8 cellular contexts compared by ENCODE assay signal in genomic region chr2:23381084-23381483, GRCh38. TPM values are rescaled to one million over a fixed set of nuclear protein-coding genes. Genes with fewer than 3 reads are reported as not detected.
DNase-seq lines count a peak whose midpoint lies in the region; ATAC-seq and TF ChIP-seq lines count a peak whose summit lies in the region.

No MANE protein-coding gene starts in this region.

- H3K36me3 ChIP-seq in lower lobe of right lung = no peaks in the 10 kb centered on the region

- H3K4me3 ChIP-seq in lower lobe of right lung = peak overlapping the region; percentile 10

- H3K9me3 ChIP-seq in lower lobe of right lung = no peaks in the 10 kb centered on the region

- intact Hi-C loops in lower lobe of right lung (cut with DNase I) = no loop called here

- DNase-seq in activated CD4-positive, alpha-beta T cell treated with anti-CD3 and anti-CD28 coated beads for 48 hours = peak; percentile 50
- DNase-seq in activated CD4-positive, alpha-beta T cell treated with anti-CD3 and anti-CD28 coated beads, Interleukin-2, amount 50 U/mL, for 4 hours = no peak
- DNase-seq in NCI-H146 treated with DMSO at 0.1 percent for 48 hours (lab: John Stamatoyannopoulos, UW; ENCODE audit: unreplicated experiment) (peak; percentile 18), lower lobe of right lung (peak; percentile 86), caudate nucleus (lab: John Stamatoyannopoulos, UW) (no peak), midbrain (lab: John Stamatoyannopoulos, UW) (no peak)
- peak; percentile 34 for DNase-seq in activated naive CD4-positive, alpha-beta T cell treated with anti-CD3 and anti-CD28 coated beads, Interleukin-2, amount 50 U/mL, for 16 hours
- no peak for DNase-seq in activated CD8-positive, alpha-beta memory T cell treated with anti-CD3 and anti-CD28 coated beads, Interleukin-2, amount 50 U/mL, for 4 hours

- peaks cover 7% of the 10 kb centered on the region for H3K4me1 ChIP-seq in lower lobe of right lung

- peaks cover 14% of the 10 kb centered on the region for H3K27me3 ChIP-seq in lower lobe of right lung (ENCODE audit: low read depth)

- TF ChIP-seq CTCF in lower lobe of right lung (IDR thresholded peaks at IDR 0.05) = no peak

- ATAC-seq in lower lobe of right lung = peak; percentile 69 to 79

- H3K27ac ChIP-seq in lower lobe of right lung (peak overlapping the region; percentile 65), caudate nucleus (ENCODE audit: low read depth, low read length) (no peak overlapping the region)

RNA-seq across cellular contexts. Expression of gene KLHL29, which starts 3.9 kb away (rescaled TPM):
- total RNA-seq in lower lobe of right lung = 12.9 TPM

Comparison
In these comparisons a context has a peak if more than half of its experiments do, and no peak if none do; other contexts are left out.
1. DNase-seq: peak in activated CD4-positive, alpha-beta T cell treated with anti-CD3 and anti-CD28 coated beads for 48 hours (single experiment), NCI-H146 treated with DMSO at 0.1 percent for 48 hours (single experiment), activated naive CD4-positive, alpha-beta T cell treated with anti-CD3 and anti-CD28 coated beads, Interleukin-2, amount 50 U/mL, for 16 hours (single experiment) and lower lobe of right lung (single experiment); none in activated CD4-positive, alpha-beta T cell treated with anti-CD3 and anti-CD28 coated beads, Interleukin-2, amount 50 U/mL, for 4 hours (0 of 2), caudate nucleus (0 of 61), midbrain (single experiment) and activated CD8-positive, alpha-beta memory T cell treated with anti-CD3 and anti-CD28 coated beads, Interleukin-2, amount 50 U/mL, for 4 hours (single experiment).